ENCODE assay signal across 23 cellular contexts in the genomic region with DNA sequence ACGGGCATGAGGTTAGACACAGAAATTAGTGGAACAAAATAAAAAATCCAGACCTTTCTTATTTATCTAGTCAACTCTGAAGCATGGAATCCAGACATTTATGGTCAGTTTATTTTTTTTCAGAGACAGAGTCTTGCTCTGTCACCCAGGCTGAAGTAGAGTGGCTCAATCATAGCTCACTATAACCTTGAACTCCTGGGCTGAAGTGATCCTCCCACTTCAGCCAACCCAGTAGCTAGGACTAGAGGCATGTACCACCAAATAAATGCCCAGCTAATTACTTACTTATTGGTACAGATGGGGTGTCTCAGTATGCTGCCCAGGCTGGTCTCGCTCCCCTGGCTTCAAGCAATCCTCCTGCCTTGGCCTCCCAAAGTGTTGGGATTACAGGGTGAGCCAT. TPM values are rescaled to one million over a fixed set of nuclear protein-coding genes. Genes with fewer than 3 reads are reported as not detected.
DNase-seq lines count a peak whose midpoint lies in the region; ATAC-seq lines count a peak whose summit lies in the region.
"Had no signal": no experiment of that assay in that cellular context is flagged by ENCODE, and none has a peak within 500 bp of the region (broad histone marks: within the 10 kb centered on the region; RNA-seq: fewer than 3 reads in every experiment).

No MANE protein-coding gene starts in this region.

- no peak for DNase-seq in activated naive CD8-positive, alpha-beta T cell treated with anti-CD3 and anti-CD28 coated beads for 36 hours
- no peak for DNase-seq in CD8-positive, alpha-beta memory T cell
- no peak for DNase-seq in activated naive CD8-positive, alpha-beta T cell treated with anti-CD3 and anti-CD28 coated beads, Interleukin-2, amount 50 U/mL, for 24 hours
- no peak for DNase-seq in naive thymus-derived CD8-positive, alpha-beta T cell
- no peak for DNase-seq in mesenteric fat pad (ENCODE audit: low spot score)
- DNase-seq: AML-193, DMS153, GM23248, H7, KG1, MG63, NCI-H2029, NCI-H446, NCI-H524 treated with DMSO at 0.1 percent for 48 hours, NCI-H774, PC-3, SJCRH30 had no signal

- peaks cover 53% of the 10 kb centered on the region for H3K4me1 ChIP-seq in CD8-positive, alpha-beta memory T cell (ENCODE audit: insufficient read depth, low read length)
- H3K4me1 ChIP-seq: A549, SJCRH30 had no signal

- POLR2A ChIA-PET in CD8-positive, alpha-beta memory T cell (lab: Charles Lee): no interaction called here
- POLR2A ChIA-PET in naive thymus-derived CD8-positive, alpha-beta T cell (lab: Charles Lee): interaction anchor here (0.7 to 1.4 kb wide), 2 partner anchors 12 to 82 kb away, joined by 3 to 6 read pairs; no protein-coding TSS in a partner anchor

- ATAC-seq in activated naive CD8-positive, alpha-beta T cell treated with anti-CD3 and anti-CD28 coated beads, Interleukin-2, amount 50 U/mL, for 24 hours: no peak
- ATAC-seq in naive thymus-derived CD8-positive, alpha-beta T cell: no peak
- ATAC-seq in HG03460 (IDR thresholded peaks at IDR 0.05; ENCODE audit: unreplicated experiment): no peak
- ATAC-seq: A549, PC-3, Right ventricle myocardium inferior, SK-N-SH treated with all-trans-retinoic acid at 6 μM for 48 hours had no signal

- H3K36me3 Mint-ChIP-seq in activated naive CD8-positive, alpha-beta T cell: peaks cover 16% of the 10 kb centered on the region
- H3K36me3 Mint-ChIP-seq in activated naive CD8-positive, alpha-beta T cell treated with anti-CD3 and anti-CD28 coated beads for 36 hours: peaks cover 68% of the 10 kb centered on the region
- H3K36me3 Mint-ChIP-seq in CD8-positive, alpha-beta memory T cell: peaks cover 11 to 68% (median 15%) of the 10 kb centered on the region in 3 donors
- H3K36me3 Mint-ChIP-seq in activated naive CD8-positive, alpha-beta T cell treated with anti-CD3 and anti-CD28 coated beads, Interleukin-2, amount 50 U/mL, for 24 hours (ENCODE audit: low read depth): peaks cover 71% of the 10 kb centered on the region
- H3K36me3 Mint-ChIP-seq in naive thymus-derived CD8-positive, alpha-beta T cell: peaks cover 13 to 84% (median 37%) of the 10 kb centered on the region in 3 donors

- H3K9me3 Mint-ChIP-seq in activated naive CD8-positive, alpha-beta T cell (ENCODE audit: low read depth): no peaks in the 10 kb centered on the region
- H3K9me3 Mint-ChIP-seq in activated naive CD8-positive, alpha-beta T cell treated with anti-CD3 and anti-CD28 coated beads for 36 hours: peaks cover 4% of the 10 kb centered on the region
- no peaks in the 10 kb centered on the region for H3K9me3 Mint-ChIP-seq in CD8-positive, alpha-beta memory T cell
- no peaks in the 10 kb centered on the region for H3K9me3 Mint-ChIP-seq in activated naive CD8-positive, alpha-beta T cell treated with anti-CD3 and anti-CD28 coated beads, Interleukin-2, amount 50 U/mL, for 24 hours
- H3K9me3 Mint-ChIP-seq in naive thymus-derived CD8-positive, alpha-beta T cell: peaks cover 0 to 3% (median 0%) of the 10 kb centered on the region in 9 donors

- H3K9me3 ChIP-seq in CD8-positive, alpha-beta memory T cell (ENCODE audit: low read length): no peaks in the 10 kb centered on the region
- H3K9me3 ChIP-seq: A549, MG63, SJCRH30 had no signal

- no peak overlapping the region for H3K4me3 ChIP-seq in CD8-positive, alpha-beta memory T cell (ENCODE audit: low read length)
- H3K4me3 ChIP-seq: A549; BLaER1 treated with 17β-estradiol and CSF1 and Interleukin-3, amounts not matched to agents 10 nM and 100 nM; GM23248; MG63; SJCRH30 had no signal

- no peaks in the 10 kb centered on the region for H3K27me3 ChIP-seq in CD8-positive, alpha-beta memory T cell (ENCODE audit: insufficient read depth, low read length, poor library complexity, severe bottlenecking)
- H3K27me3 ChIP-seq: BLaER1 treated with 17β-estradiol and CSF1 and Interleukin-3, amounts not matched to agents 10 nM and 100 nM; MG63; SJCRH30 had no signal

- no peak overlapping the region for H3K27ac ChIP-seq in CD8-positive, alpha-beta memory T cell (ENCODE audit: low read depth, low read length)
- H3K27ac ChIP-seq: A549; BLaER1 treated with 17β-estradiol and CSF1 and Interleukin-3, amounts not matched to agents 10 nM and 100 nM; GM23248; SJCRH30 had no signal

- CTCF ChIA-PET in CD8-positive, alpha-beta memory T cell (lab: Charles Lee): interaction anchor here (1.2 kb wide), 1 partner anchor 104 kb away, joined by 3 read pairs; no protein-coding TSS in a partner anchor

- peak overlapping the region; percentile 47 for H3K27ac Mint-ChIP-seq in activated naive CD8-positive, alpha-beta T cell
- H3K27ac Mint-ChIP-seq in activated naive CD8-positive, alpha-beta T cell treated with anti-CD3 and anti-CD28 coated beads for 36 hours: no peak overlapping the region
- H3K27ac Mint-ChIP-seq in CD8-positive, alpha-beta memory T cell: peak overlapping the region in 7 of 8 donors; percentile 3 to 59 (median 20)
- peak overlapping the region; percentile 52 for H3K27ac Mint-ChIP-seq in activated naive CD8-positive, alpha-beta T cell treated with anti-CD3 and anti-CD28 coated beads, Interleukin-2, amount 50 U/mL, for 24 hours
- H3K27ac Mint-ChIP-seq in naive thymus-derived CD8-positive, alpha-beta T cell: peak overlapping the region in 9 of 10 donors; percentile 9 to 71 (median 43)

- peaks cover 27% of the 10 kb centered on the region for H3K36me3 ChIP-seq in CD8-positive, alpha-beta memory T cell (ENCODE audit: insufficient read depth, low read length)

- peak overlapping the region; percentile 8 for H3K4me3 Mint-ChIP-seq in activated naive CD8-positive, alpha-beta T cell
- no peak overlapping the region for H3K4me3 Mint-ChIP-seq in activated naive CD8-positive, alpha-beta T cell treated with anti-CD3 and anti-CD28 coated beads for 36 hours
- no peak overlapping the region for H3K4me3 Mint-ChIP-seq in CD8-positive, alpha-beta memory T cell
- no peak overlapping the region for H3K4me3 Mint-ChIP-seq in activated naive CD8-positive, alpha-beta T cell treated with anti-CD3 and anti-CD28 coated beads, Interleukin-2, amount 50 U/mL, for 24 hours
- H3K4me3 Mint-ChIP-seq in naive thymus-derived CD8-positive, alpha-beta T cell: peak overlapping the region in 8 of 10 donors; percentile 4 to 64 (median 42)

- H3K27me3 Mint-ChIP-seq in activated naive CD8-positive, alpha-beta T cell: no peaks in the 10 kb centered on the region
- no peaks in the 10 kb centered on the region for H3K27me3 Mint-ChIP-seq in activated naive CD8-positive, alpha-beta T cell treated with anti-CD3 and anti-CD28 coated beads for 36 hours
- H3K27me3 Mint-ChIP-seq in CD8-positive, alpha-beta memory T cell: no peaks in the 10 kb centered on the region
- no peaks in the 10 kb centered on the region for H3K27me3 Mint-ChIP-seq in activated naive CD8-positive, alpha-beta T cell treated with anti-CD3 and anti-CD28 coated beads, Interleukin-2, amount 50 U/mL, for 24 hours
- no peaks in the 10 kb centered on the region for H3K27me3 Mint-ChIP-seq in naive thymus-derived CD8-positive, alpha-beta T cell

- peaks cover 79% of the 10 kb centered on the region for H3K4me1 Mint-ChIP-seq in activated naive CD8-positive, alpha-beta T cell (ENCODE audit: low read depth)
- H3K4me1 Mint-ChIP-seq in activated naive CD8-positive, alpha-beta T cell treated with anti-CD3 and anti-CD28 coated beads for 36 hours: peaks cover 63% of the 10 kb centered on the region
- H3K4me1 Mint-ChIP-seq in CD8-positive, alpha-beta memory T cell: peaks cover 63 to 87% (median 82%) of the 10 kb centered on the region in 3 donors
- peaks cover 68% of the 10 kb centered on the region for H3K4me1 Mint-ChIP-seq in activated naive CD8-positive, alpha-beta T cell treated with anti-CD3 and anti-CD28 coated beads, Interleukin-2, amount 50 U/mL, for 24 hours
- H3K4me1 Mint-ChIP-seq in naive thymus-derived CD8-positive, alpha-beta T cell: peaks cover 35 to 84% (median 77%) of the 10 kb centered on the region in 4 donors

RNA-seq across cellular contexts. Expression of gene NPAT, which starts 8.7 kb away (rescaled TPM):
- 10 to 100 TPM; 40.4 to 42.5 TPM for total RNA-seq in activated naive CD8-positive, alpha-beta T cell treated with anti-CD3 and anti-CD28 coated beads for 36 hours
- 10 to 100 TPM; 38.9 to 39.7 TPM for total RNA-seq in CD8-positive, alpha-beta memory T cell
- 39.6 TPM for polyA plus RNA-seq in CD8-positive, alpha-beta memory T cell
- 10 to 100 TPM; 73.9 to 75.8 TPM for total RNA-seq in naive thymus-derived CD8-positive, alpha-beta T cell
- 10 to 100 TPM; 34.9 to 52.8 (median 47.0) TPM for polyA plus RNA-seq in naive thymus-derived CD8-positive, alpha-beta T cell
- total RNA-seq in mesenteric fat pad: 12.1 TPM

RNA-seq across cellular contexts. Expression of gene ATM, which starts 9.1 kb away (rescaled TPM):
- total RNA-seq in activated naive CD8-positive, alpha-beta T cell treated with anti-CD3 and anti-CD28 coated beads for 36 hours: 10 to 100 TPM; 65.6 to 65.7 TPM
- total RNA-seq in CD8-positive, alpha-beta memory T cell: 10 to 100 TPM; 76.0 to 77.1 TPM
- 87.1 TPM for polyA plus RNA-seq in CD8-positive, alpha-beta memory T cell
- total RNA-seq in naive thymus-derived CD8-positive, alpha-beta T cell: 100 to 1,000 TPM; 792 to 837 TPM
- polyA plus RNA-seq in naive thymus-derived CD8-positive, alpha-beta T cell: 100 to 1,000 TPM; 105 to 164 (median 121) TPM
- total RNA-seq in mesenteric fat pad: 54.5 TPM

Comparison
In these comparisons a context has a peak if more than half of its experiments do, and no peak if none do; other contexts are left out.
1. H3K4me3 Mint-ChIP-seq: peak in activated naive CD8-positive, alpha-beta T cell (single experiment) and naive thymus-derived CD8-positive, alpha-beta T cell (8 of 10); none in activated naive CD8-positive, alpha-beta T cell treated with anti-CD3 and anti-CD28 coated beads for 36 hours (single experiment), CD8-positive, alpha-beta memory T cell (0 of 7) and activated naive CD8-positive, alpha-beta T cell treated with anti-CD3 and anti-CD28 coated beads, Interleukin-2, amount 50 U/mL, for 24 hours (single experiment).
2. RNA of gene ATM, which starts 9.1 kb away (total RNA-seq): 792 to 837 TPM in naive thymus-derived CD8-positive, alpha-beta T cell; 76.0 to 77.1 TPM in CD8-positive, alpha-beta memory T cell, 65.6 to 65.7 TPM in activated naive CD8-positive, alpha-beta T cell treated with anti-CD3 and anti-CD28 coated beads for 36 hours and 54.5 TPM in mesenteric fat pad (single experiment); every median in the first group is over 10 times any median in the second.